In the genomic region with DNA sequence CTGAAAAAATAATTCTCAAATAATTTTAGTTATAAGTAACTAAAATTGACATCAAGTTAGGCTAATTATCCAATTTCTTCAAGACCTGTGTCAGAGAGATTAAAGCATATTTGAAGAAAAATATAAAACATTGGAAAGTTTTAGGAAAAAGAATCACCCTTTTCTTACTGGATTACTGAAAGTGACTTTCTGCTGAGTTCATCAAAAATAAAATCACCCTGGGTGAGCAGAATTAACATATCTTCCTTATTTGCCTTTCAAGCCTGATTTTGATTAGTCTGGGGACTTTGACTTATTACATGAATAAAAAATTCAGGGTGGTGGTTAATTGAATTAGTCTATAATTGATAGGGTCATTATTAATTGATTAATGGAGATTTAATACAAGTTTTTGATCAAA, we compare ENCODE assay signal across 23 cellular contexts.
"Had no signal": no experiment of that assay in that cellular context is flagged by ENCODE, and none has a peak within 500 bp of the region (broad histone marks: within the 10 kb centered on the region; RNA-seq: fewer than 3 reads in every experiment).

No MANE protein-coding gene starts in this region.

- H2AFZ ChIP-seq: parathyroid adenoma had no signal

- H3K27me3 ChIP-seq: heart right ventricle, spleen, transverse colon had no signal

- H3K27me3 Mint-ChIP-seq: memory B cell; natural killer cell treated with Interleukin-12 subunit alpha and Interleukin-12 subunit beta and Interleukin-15 and Interleukin-18, amount 100 ng/mL, for 72 hours; stimulated activated naive B cell treated with anti-CD40 and anti-IgM and Interleukin-4, amounts not matched to agents 10 μg/mL and 1 μg/mL and 100 μg/mL, for 72 hours; stimulated activated naive CD8-positive, alpha-beta T cell treated with anti-CD3 and anti-CD28 coated beads, Interleukin-15, amount 100 ng/mL, for 72 hours had no signal

- H3K9me3 Mint-ChIP-seq: memory B cell; natural killer cell treated with Interleukin-12 subunit alpha and Interleukin-12 subunit beta and Interleukin-15 and Interleukin-18, amount 100 ng/mL, for 72 hours; stimulated activated naive B cell treated with anti-CD40 and anti-IgM and Interleukin-4, amounts not matched to agents 10 μg/mL and 1 μg/mL and 100 μg/mL, for 72 hours; stimulated activated naive CD8-positive, alpha-beta T cell treated with anti-CD3 and anti-CD28 coated beads, Interleukin-15, amount 100 ng/mL, for 72 hours had no signal

- H3K27ac ChIP-seq: coronary artery, heart right ventricle, left ventricle myocardium inferior, lower lobe of right lung, parathyroid adenoma, psoas muscle, spleen, thoracic aorta, transverse colon had no signal

- ATAC-seq: heart right ventricle; lower lobe of right lung; natural killer cell treated with Interleukin-12 subunit alpha and Interleukin-12 subunit beta and Interleukin-15 and Interleukin-18, amount 100 ng/mL, for 72 hours; psoas muscle; sciatic nerve; stimulated activated naive B cell treated with anti-CD40 and anti-IgM and Interleukin-4, amounts not matched to agents 10 μg/mL and 1 μg/mL and 100 μg/mL, for 72 hours; stimulated activated naive CD8-positive, alpha-beta T cell treated with anti-CD3 and anti-CD28 coated beads, Interleukin-15, amount 100 ng/mL, for 72 hours had no signal

- DNase-seq: effector CD4-positive, alpha-beta T cell; foreskin melanocyte; heart right ventricle; hypothalamus; left ventricle myocardium inferior; lower lobe of right lung; midbrain; occipital lobe; psoas muscle; retina; spleen; stimulated activated CD4-positive, alpha-beta T cell treated with anti-CD3 and anti-CD28 coated beads, Interleukin-15, amount 100 ng/mL, for 24 hours; stimulated activated CD4-positive, alpha-beta T cell treated with anti-CD3 and anti-CD28 coated beads, Interleukin-1b, Interleukin-23, amount 100 ng/mL, for 48 hours; stimulated activated CD4-positive, alpha-beta T cell treated with anti-CD3 and anti-CD28 coated beads, Interleukin-4, amount 100 ng/mL, for 24 hours; stimulated activated naive B cell treated with anti-CD40 and anti-IgM and Interleukin-4, amounts not matched to agents 10 μg/mL and 1 μg/mL and 100 μg/mL, for 72 hours; stimulated activated naive CD8-positive, alpha-beta T cell treated with anti-CD3 and anti-CD28 coated beads, Interleukin-15, amount 100 ng/mL, for 72 hours; transverse colon had no signal

- H3K9ac ChIP-seq: parathyroid adenoma had no signal

- H3K9me3 ChIP-seq: heart right ventricle, left ventricle myocardium inferior, lower lobe of right lung, psoas muscle, spleen, thoracic aorta, transverse colon had no signal

- H3K79me2 ChIP-seq: parathyroid adenoma had no signal

- H3K4me1 ChIP-seq: heart right ventricle, left ventricle myocardium inferior, lower lobe of right lung, parathyroid adenoma, psoas muscle, spleen, transverse colon had no signal

- H3K4me1 Mint-ChIP-seq: memory B cell; stimulated activated naive B cell treated with anti-CD40 and anti-IgM and Interleukin-4, amounts not matched to agents 10 μg/mL and 1 μg/mL and 100 μg/mL, for 72 hours; stimulated activated naive CD8-positive, alpha-beta T cell treated with anti-CD3 and anti-CD28 coated beads, Interleukin-15, amount 100 ng/mL, for 72 hours had no signal

- H3K36me3 Mint-ChIP-seq: memory B cell; natural killer cell treated with Interleukin-12 subunit alpha and Interleukin-12 subunit beta and Interleukin-15 and Interleukin-18, amount 100 ng/mL, for 72 hours; stimulated activated naive B cell treated with anti-CD40 and anti-IgM and Interleukin-4, amounts not matched to agents 10 μg/mL and 1 μg/mL and 100 μg/mL, for 72 hours had no signal

- H3K36me3 ChIP-seq: heart right ventricle, left ventricle myocardium inferior, lower lobe of right lung, spleen, thoracic aorta, transverse colon had no signal

- H3K27ac Mint-ChIP-seq: memory B cell; natural killer cell treated with Interleukin-12 subunit alpha and Interleukin-12 subunit beta and Interleukin-15 and Interleukin-18, amount 100 ng/mL, for 72 hours; stimulated activated naive B cell treated with anti-CD40 and anti-IgM and Interleukin-4, amounts not matched to agents 10 μg/mL and 1 μg/mL and 100 μg/mL, for 72 hours had no signal

- H3K4me3 Mint-ChIP-seq: memory B cell; natural killer cell treated with Interleukin-12 subunit alpha and Interleukin-12 subunit beta and Interleukin-15 and Interleukin-18, amount 100 ng/mL, for 72 hours; stimulated activated naive B cell treated with anti-CD40 and anti-IgM and Interleukin-4, amounts not matched to agents 10 μg/mL and 1 μg/mL and 100 μg/mL, for 72 hours; stimulated activated naive CD8-positive, alpha-beta T cell treated with anti-CD3 and anti-CD28 coated beads, Interleukin-15, amount 100 ng/mL, for 72 hours had no signal

- H3K4me3 ChIP-seq: coronary artery, heart right ventricle, left ventricle myocardium inferior, lower lobe of right lung, psoas muscle, spleen, thoracic aorta, transverse colon had no signal
